10 cellular contexts compared by ENCODE assay signal in genomic region chr2:15938803-15939555, GRCh38. TPM values are rescaled to one million over a fixed set of nuclear protein-coding genes. Genes with fewer than 3 reads are reported as not detected.
A peak's percentile ranks its signal among the peaks of the same experiment; 100 is the strongest.
DNase-seq lines count a peak whose midpoint lies in the region; ATAC-seq, FAIRE-seq and TF ChIP-seq lines count a peak whose summit lies in the region.
"Had no signal": no experiment of that assay in that cellular context is flagged by ENCODE, and none has a peak within 500 bp of the region (broad histone marks: within the 10 kb centered on the region; RNA-seq: fewer than 3 reads in every experiment).

No MANE protein-coding gene starts in this region.

- no peak for TF ChIP-seq EP300 in HepG2 (IDR thresholded peaks at IDR 0.05; ENCODE audit: low read depth in 2 of 2, low read length in 2 of 2)
- TF ChIP-seq EP300 in HepG2 (CRISPR knock-in tag; IDR thresholded peaks at IDR 0.05; ENCODE audit: borderline replicate concordance), result no peak

- H3K4me1 ChIP-seq in HepG2 (ENCODE audit: insufficient read depth, low read length) (peaks cover 11% of the 10 kb centered on the region; the same call in 1 of the 2 replicates), right lobe of liver (peaks cover 0 to 31% (median 14%) of the 10 kb centered on the region in 4 donors), duodenal mucosa (ENCODE audit: control insufficient read depth in 1 of 2, insufficient read depth in 2 of 2, low read length in 2 of 2) (peaks cover 12 to 27% of the 10 kb centered on the region in 2 donors), muscle layer of duodenum (ENCODE audit: control insufficient read depth in 1 of 2, insufficient read depth in 2 of 2, low read length in 2 of 2) (peaks cover 8 to 35% of the 10 kb centered on the region in 2 donors)

- no peaks in the 10 kb centered on the region; the same call in 1 of the 2 replicates for H4K20me1 ChIP-seq in HepG2 (ENCODE audit: insufficient read depth, low read length)

- CTCF ChIA-PET in HepG2 (lab: Yijun Ruan, JAX; ENCODE audit: low intra/inter-chr PET ratio, low total read pairs), result interaction anchor here (1.1 to 2.6 kb wide), 7 partner anchors 279 to 670 kb away, joined by 4 to 19 read pairs (median 10); no protein-coding TSS in a partner anchor

- peaks cover 18% of the 10 kb centered on the region for H3K4me1 Mint-ChIP-seq in type B pancreatic cell (ENCODE audit: unreplicated experiment)

- H3K27ac Mint-ChIP-seq in type B pancreatic cell, result peak overlapping the region; percentile 48

- H3K4me3 Mint-ChIP-seq in type B pancreatic cell, result peak overlapping the region; percentile 95

- ATAC-seq in HepG2, result no peak
- ATAC-seq in right lobe of liver, result no peak

- intact Hi-C loops in HepG2 (cut with micrococcal nuclease; ENCODE audit: unreplicated experiment) (loop anchor here (1.0 to 2.0 kb wide), 4 partner anchors 279 to 570 kb away; no protein-coding TSS in a partner anchor), right lobe of liver (cut with DNase I) (loop anchor here in 1 of 2 donors (10.0 kb wide), 1 partner anchor 566 kb away; no protein-coding TSS in a partner anchor)

- peaks cover 5% of the 10 kb centered on the region for H3K36me3 Mint-ChIP-seq in type B pancreatic cell

- H3K27me3 ChIP-seq in HepG2 (ENCODE audit: control insufficient read depth in 1 of 2, insufficient read depth in 2 of 2, low read length in 2 of 2) (peaks cover 23 to 48% of the 10 kb centered on the region in 2 experiments), right lobe of liver (peaks cover 0 to 5% of the 10 kb centered on the region in 2 donors), duodenal mucosa (ENCODE audit: control insufficient read depth in 1 of 2, insufficient read depth in 2 of 2, low read length in 2 of 2) (peaks cover 0 to 13% of the 10 kb centered on the region in 2 donors), muscle layer of duodenum (ENCODE audit: low read depth, low read length) (peaks cover 12% of the 10 kb centered on the region)

- no peak overlapping the region for H2AFZ ChIP-seq in HepG2 (ENCODE audit: low read length)

- TF ChIP-seq RAD21 in HepG2 (CRISPR knock-in tag; IDR thresholded peaks at IDR 0.05), result no peak

- no peaks in the 10 kb centered on the region for H3K9me3 Mint-ChIP-seq in type B pancreatic cell

- H3K9me3 ChIP-seq in HepG2 (ENCODE audit: low read length) (no peaks in the 10 kb centered on the region), right lobe of liver (no peaks in the 10 kb centered on the region), duodenal mucosa (ENCODE audit: control insufficient read depth in 1 of 2, low read length in 2 of 2) (no peaks in the 10 kb centered on the region), muscle layer of duodenum (ENCODE audit: control insufficient read depth in 1 of 2, low read length in 2 of 2) (no peaks in the 10 kb centered on the region)
- H3K9me3 ChIP-seq: ascending aorta, MG63 had no signal

- in situ Hi-C loops in HepG2 (cut with HindIII; ENCODE audit: extremely low pct_ligation_motif_present, low pct_unique_long_range_greater_than_20kb), result no loop called here

- DNase-seq in HepG2 (ENCODE audit: low spot score) (no peak), right lobe of liver (no peak), type B pancreatic cell (ENCODE audit: extremely low spot score, unreplicated experiment) (no peak), AG20443 (ENCODE audit: low spot score) (no peak), frontal cortex (ENCODE audit: low spot score in 2 of 2) (no peak), NCI-H446 treated with DMSO at 0.1 percent for 48 hours (lab: John Stamatoyannopoulos, UW) (no peak)

- H3K36me3 ChIP-seq in HepG2 (replicated peaks in 1 of 2; ENCODE audit: control insufficient read depth in 1 of 2, insufficient read depth in 2 of 2, low read length in 2 of 2) (no peaks in the 10 kb centered on the region), right lobe of liver (no peaks in the 10 kb centered on the region), duodenal mucosa (ENCODE audit: control insufficient read depth in 1 of 2, insufficient read depth in 2 of 2, low read length in 2 of 2) (no peaks in the 10 kb centered on the region), muscle layer of duodenum (ENCODE audit: control insufficient read depth in 1 of 2, insufficient read depth in 2 of 2, low read length in 2 of 2) (no peaks in the 10 kb centered on the region)
- H3K36me3 ChIP-seq: ascending aorta, MG63 had no signal

- no peak overlapping the region for H3K27ac ChIP-seq in HepG2 (ENCODE audit: extremely low read length, insufficient read depth, low read length)
- H3K27ac ChIP-seq in right lobe of liver, result no peak overlapping the region
- no peak overlapping the region for H3K27ac ChIP-seq in duodenal mucosa (ENCODE audit: low read depth, low read length)
- no peak overlapping the region for H3K27ac ChIP-seq in muscle layer of duodenum (ENCODE audit: low read length)
- H3K27ac ChIP-seq: ascending aorta had no signal

- H3K79me2 ChIP-seq in HepG2 (ENCODE audit: insufficient read depth, low read length), result no peaks in the 10 kb centered on the region

- no peak for TF ChIP-seq POLR2A in HepG2 (IDR thresholded peaks at IDR 0.05; ENCODE audit: insufficient read depth in 1 of 2, low read depth in 2 of 2, low read length in 2 of 2)
- no peak for TF ChIP-seq POLR2A in right lobe of liver (IDR thresholded peaks at IDR 0.05)

- WGBS in HepG2 (ENCODE audit: low lambda C conversion rate), result 58% methylated on average over 8 of the region's 8 CpGs
- 63% methylated on average over 7 of the region's 8 CpGs for WGBS in right lobe of liver (ENCODE audit: insufficient coverage, low coverage, low lambda C conversion rate, missing lambda C conversion rate)

- peaks cover 9% of the 10 kb centered on the region for H3K27me3 Mint-ChIP-seq in type B pancreatic cell

- no TSS peak for BruUV-seq in HepG2 (replicated peaks; lab: Mats Ljungman, UMichigan)

- H3K4me3 ChIP-seq in HepG2 (replicated peaks in 1 of 3; ENCODE audit: insufficient read depth in 1 of 3, low read depth in 2 of 3, low read length in 3 of 3), result no peak overlapping the region
- peak overlapping the region in 1 of 3 donors; percentile 44 for H3K4me3 ChIP-seq in right lobe of liver
- peak overlapping the region; percentile 63 to 74 for H3K4me3 ChIP-seq in duodenal mucosa (ENCODE audit: low read depth in 1 of 2, low read length in 2 of 2)
- H3K4me3 ChIP-seq in muscle layer of duodenum (ENCODE audit: low read depth in 1 of 2, low read length in 2 of 2), result peak overlapping the region; percentile 63 to 83

- no peak for TF ChIP-seq CTCF in HepG2 (CRISPR knock-in tag; IDR thresholded peaks at IDR 0.05)
- TF ChIP-seq CTCF in right lobe of liver (IDR thresholded peaks at IDR 0.05), result no peak
- TF ChIP-seq CTCF in type B pancreatic cell (conservative IDR thresholded peaks at IDR 0.05), result no peak

- POLR2A ChIA-PET in HepG2 (lab: Yijun Ruan, JAX), result interaction anchor here (0.7 to 1.3 kb wide), 3 partner anchors 129 to 267 kb away, joined by 3 to 6 read pairs (median 3); no protein-coding TSS in a partner anchor

- peak overlapping the region; percentile 70; the same call in 1 of the 2 replicates for H3K4me2 ChIP-seq in HepG2 (ENCODE audit: low read depth, low read length)

- H3K9ac ChIP-seq in HepG2 (ENCODE audit: insufficient read depth, low read depth, low read length) (no peak overlapping the region), duodenal mucosa (ENCODE audit: low read depth in 1 of 2, low read length in 2 of 2) (peak overlapping the region in 1 of 2 donors; percentile 32)

- no peak for FAIRE-seq in HepG2 (lab: Jason Lieb, UNC)
- no peak for FAIRE-seq in frontal cortex (lab: Jason Lieb, UNC)

TF ChIP-seq in HepG2, 621 proteins besides CTCF, POLR2A, EP300 and RAD21:
- TF ChIP-seq ZNF569 (CRISPR knock-in tag; IDR thresholded peaks at IDR 0.05; ENCODE audit: borderline replicate concordance) (no peak), MAFK (conservative IDR thresholded peaks at IDR 0.05 in 1 of 2, IDR thresholded peaks at IDR 0.05 in 1 of 2; ENCODE audit: low read length in 2 of 2) (peak; percentile 23 to 62; a peak in 2 of 4 replicates), ZNF878 (CRISPR knock-in tag; IDR thresholded peaks at IDR 0.05) (0 out of 2 replicates have a peak, but pooled peaks have one; percentile 41)

RNA-seq across cellular contexts. Expression of gene MYCN, which starts 1.4 kb away (rescaled TPM):
- total RNA-seq in HepG2 (2016; rRNA removed; fragmentation: Illumina TruSeq; extraction: Trizol), result not detected in 2 replicates
- not detected in 2 replicates for total RNA-seq in HepG2 (2016; cell fraction: cytosol; rRNA removed; fragmentation: Illumina TruSeq; extraction: Trizol; ENCODE audit: low read depth)
- total RNA-seq in HepG2 (2016; cell fraction: insoluble cytoplasmic fraction; rRNA removed; fragmentation: Illumina TruSeq; extraction: Trizol), result not detected in 2 replicates
- not detected in 2 replicates for total RNA-seq in HepG2 (2016; cell fraction: membrane; rRNA removed; fragmentation: Illumina TruSeq; extraction: Trizol)
- not detected in 2 replicates for total RNA-seq in HepG2 (2016; cell fraction: nucleus; rRNA removed; fragmentation: Illumina TruSeq; extraction: Trizol)
- polyA plus RNA-seq in HepG2 (2011; rRNA removed), result not detected in 2 replicates
- polyA plus RNA-seq in HepG2 (2011; cell fraction: cytosol; rRNA removed), result not detected in 2 replicates
- not detected in 2 replicates for polyA plus RNA-seq in HepG2 (2011; cell fraction: nucleus; rRNA removed)
- polyA plus RNA-seq in HepG2 (2012), result not detected in 2 replicates
- polyA plus RNA-seq in HepG2 (2016; cell fraction: cytosol; fragmentation: Illumina TruSeq; extraction: Trizol; ENCODE audit: low read depth), result not detected in 2 replicates
- not detected in 2 replicates for polyA plus RNA-seq in HepG2 (2016; cell fraction: insoluble cytoplasmic fraction; fragmentation: Illumina TruSeq; extraction: Trizol; ENCODE audit: low read depth)
- not detected in 2 replicates for polyA plus RNA-seq in HepG2 (2016; cell fraction: membrane; fragmentation: Illumina TruSeq; extraction: Trizol; ENCODE audit: low read depth)
- polyA plus RNA-seq in HepG2 (2016; cell fraction: nucleus; fragmentation: Illumina TruSeq; extraction: Trizol; ENCODE audit: insufficient read depth, low read depth), result not detected in 2 replicates
- not detected in 2 replicates for polyA minus RNA-seq in HepG2 (2011; rRNA and poly(A)+ RNA removed; ENCODE audit: low replicate concordance)
- polyA minus RNA-seq in HepG2 (2011; cell fraction: cytosol; rRNA and poly(A)+ RNA removed), result not detected in 2 replicates
- polyA minus RNA-seq in HepG2 (2011; cell fraction: nucleus; rRNA and poly(A)+ RNA removed), result not detected in 2 replicates
- total RNA-seq in right lobe of liver, result under 1 TPM in 4 of 6 experiments, not detected in 2; 0.07 to 0.35 (median 0.23) TPM
- total RNA-seq in type B pancreatic cell (ENCODE audit: low replicate concordance), result 24.6 and 68.3 TPM in 2 replicates
- total RNA-seq in frontal cortex, result 70.5 TPM
- total RNA-seq: ascending aorta had no signal

Comparison
In these comparisons a context has a peak if more than half of its experiments do, and no peak if none do; other contexts are left out.
1. H3K4me3 ChIP-seq: peak in duodenal mucosa (2 of 2) and muscle layer of duodenum (2 of 2); none in HepG2 (0 of 3).
2. RNA of gene MYCN, which starts 1.4 kb away (total RNA-seq): 70.5 TPM in frontal cortex (single experiment) and 24.6 to 68.3 TPM in type B pancreatic cell; 0.07 to 0.35 TPM in right lobe of liver and not detected in HepG2; every median in the first group is over 10 times any median in the second.